ENCODE assay signal across 30 cellular contexts in the genomic region with DNA sequence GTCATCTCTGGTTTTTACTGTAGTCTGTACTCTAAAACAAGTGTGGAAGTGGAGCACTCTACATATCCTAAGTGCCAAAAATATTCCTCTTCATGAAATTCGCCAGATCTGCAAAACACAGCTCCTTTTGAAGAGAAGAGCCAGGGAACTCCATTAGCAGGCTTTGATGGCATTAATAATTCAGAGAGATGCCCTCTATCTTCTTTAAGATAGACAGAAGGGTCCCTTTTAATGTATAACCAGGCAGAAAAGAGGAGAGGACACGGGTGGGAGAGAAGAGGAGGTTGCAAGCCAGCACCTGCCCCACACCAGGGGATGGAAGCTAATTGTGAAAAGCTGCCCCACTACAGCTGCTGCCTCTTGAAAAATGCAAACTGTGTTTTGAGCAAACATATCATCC. TPM values are rescaled to one million over a fixed set of nuclear protein-coding genes. Genes with fewer than 3 reads are reported as not detected.
DNase-seq lines count a peak whose midpoint lies in the region; TF ChIP-seq lines count a peak whose summit lies in the region.
"Had no signal": no experiment of that assay in that cellular context is flagged by ENCODE, and none has a peak within 500 bp of the region (broad histone marks: within the 10 kb centered on the region; RNA-seq: fewer than 3 reads in every experiment).

No MANE protein-coding gene starts in this region.

- no peak overlapping the region for H3K27ac ChIP-seq in testis
- H3K27ac ChIP-seq: cardiac muscle cell, epithelial cell of prostate, PC-9, transverse colon had no signal

- intact Hi-C loops in testis (cut with DNase I; ENCODE audit: low total_unique reads), result no loop called here
- intact Hi-C loops in head of caudate nucleus (cut with DNase I), result no loop called here

- no peak for TF ChIP-seq POLR2A in testis (IDR thresholded peaks at IDR 0.05)

- WGBS in testis, 2 donors, result 79 to 83% methylated on average over 2 of the region's 2 CpGs

- no peaks in the 10 kb centered on the region for H3K4me1 ChIP-seq in testis
- H3K4me1 ChIP-seq: BE2C, transverse colon had no signal

- no peaks in the 10 kb centered on the region for H3K36me3 ChIP-seq in testis (ENCODE audit: low read depth, missing control alignments)
- H3K36me3 ChIP-seq: BE2C, cardiac muscle cell, transverse colon had no signal

- no peak overlapping the region for H3K4me3 ChIP-seq in testis
- H3K4me3 ChIP-seq: cardiac muscle cell, mucosa of descending colon, PC-9, transverse colon had no signal

- TF ChIP-seq CTCF in testis (IDR thresholded peaks at IDR 0.05), result no peak

- H3K27me3 ChIP-seq in testis, result no peaks in the 10 kb centered on the region
- H3K27me3 ChIP-seq: BE2C, transverse colon had no signal

- H3K9me3 ChIP-seq in testis, result no peaks in the 10 kb centered on the region
- H3K9me3 ChIP-seq: BE2C, mucosa of descending colon, transverse colon had no signal

- peak; percentile 65 for DNase-seq in NCI-H748 (lab: John Stamatoyannopoulos, UW; ENCODE audit: unreplicated experiment)
- DNase-seq in NCI-H748 treated with DMSO at 0.1 percent for 48 hours (lab: John Stamatoyannopoulos, UW), result no peak
- DNase-seq in NCI-H187 (lab: John Stamatoyannopoulos, UW), result peak; percentile 69 to 92
- peak; percentile 28 for DNase-seq in NCI-H774 (lab: John Stamatoyannopoulos, UW)
- no peak for DNase-seq in testis
- DNase-seq in pons (ENCODE audit: low spot score), result no peak
- DNase-seq in head of caudate nucleus, result no peak
- DNase-seq: activated B cell treated with CpG ODN at 0.5 μM for 24 hours; activated CD8-positive, alpha-beta memory T cell treated with anti-CD3 and anti-CD28 coated beads, Interleukin-2, amount 10 ng/mL, durations not matched to agents 7 days and 5 days; activated gamma-delta T cell treated with Interleukin-2 at 50 U/mL for 16 hours; activated naive CD8-positive, alpha-beta T cell treated with anti-CD3 and anti-CD28 coated beads, Interleukin-2, amount 10 ng/mL, durations not matched to agents 7 days and 5 days; activated T-cell treated with anti-CD3 and anti-CD28 coated beads, Interleukin-2, amount 50 U/mL, for 48 hours; aorta; BE2C; CD8-positive, alpha-beta T cell; DND-41; effector CD4-positive, alpha-beta T cell; GF-D8; left colon; mammary epithelial cell; mucosa of descending colon; MV-4-11; natural killer cell; NCI-H226; PC-9; transverse colon had no signal

RNA-seq across cellular contexts. Expression of a gene that starts 3.8 kb away (rescaled TPM):
- 1 to 10 TPM; 2.1 to 3.8 TPM for total RNA-seq in testis
- polyA plus RNA-seq in testis (ENCODE audit: insufficient read depth, low read depth, low replicate concordance), result 2.4 TPM
- total RNA-seq: activated B cell treated with CpG ODN at 0.5 μM for 24 hours; activated CD8-positive, alpha-beta memory T cell treated with anti-CD3 and anti-CD28 coated beads, Interleukin-2, amount 10 ng/mL, durations not matched to agents 7 days and 5 days; activated naive CD8-positive, alpha-beta T cell treated with anti-CD3 and anti-CD28 coated beads, Interleukin-2, amount 10 ng/mL, durations not matched to agents 7 days and 5 days; cardiac muscle cell; CD8-positive, alpha-beta T cell; left colon; LHCN-M2; mammary epithelial cell; mucosa of descending colon; natural killer cell; osteoblast; transverse colon had no signal
- polyA plus RNA-seq: aorta, cardiac muscle cell, mammary epithelial cell had no signal

Comparison
In these comparisons a context has a peak if more than half of its experiments do, and no peak if none do; other contexts are left out.
1. DNase-seq: peak in NCI-H748 (single experiment), NCI-H187 (2 of 2) and NCI-H774 (single experiment); none in NCI-H748 treated with DMSO at 0.1 percent for 48 hours (single experiment), testis (single experiment), pons (single experiment) and head of caudate nucleus (0 of 42).